Comparison of ENCODE assay signal across 32 cellular contexts in genomic region chr6:34104186-34104585, GRCh38. TPM values are rescaled to one million over a fixed set of nuclear protein-coding genes. Genes with fewer than 3 reads are reported as not detected.
"Had no signal": no experiment of that assay in that cellular context is flagged by ENCODE, and none has a peak within 500 bp of the region (broad histone marks: within the 10 kb centered on the region; RNA-seq: fewer than 3 reads in every experiment).

No MANE protein-coding gene starts in this region.

- H3K27me3 ChIP-seq: MG63 had no signal

- H3K27ac ChIP-seq: PC-9, RWPE1, SJCRH30, SK-N-MC had no signal

- H3K4me2 ChIP-seq: PC-9 had no signal

- H3K4me3 ChIP-seq: MG63, PC-9, SJCRH30, SK-N-MC had no signal

- H3K9me3 ChIP-seq: MG63, SJCRH30 had no signal

- FAIRE-seq: RCC 7860 had no signal

- H3K4me1 ChIP-seq: SJCRH30 had no signal

- DNase-seq: Kasumi-1, KG1, MG63, NCI-H1048, NCI-H1092 treated with DMSO at 0.1 percent for 48 hours, NCI-H1105 treated with DMSO at 0.1 percent for 48 hours, NCI-H1417, NCI-H1436, NCI-H146, NCI-H1694, NCI-H187, NCI-H2029, NCI-H2081, NCI-H2227 treated with DMSO at 0.1 percent for 48 hours, NCI-H345, NCI-H446, NCI-H510A treated with DMSO at 0.1 percent for 48 hours, NCI-H524 treated with DMSO at 0.1 percent for 48 hours, NCI-H526 treated with DMSO at 0.1 percent for 48 hours, NCI-H774, PC-9, SHP77, SIG-M5, SJCRH30 had no signal

- H3K36me3 ChIP-seq: MG63, SJCRH30 had no signal

- H2AFZ ChIP-seq: PC-9 had no signal

RNA-seq across cellular contexts. Expression of gene GRM4, which starts 41.7 kb away (rescaled TPM):
- total RNA-seq: M059J, NCI-H460, PC-9, Right ventricle myocardium inferior, RPMI7951, SK-MEL-5 had no signal
